Comparison of ENCODE assay signal across 8 cellular contexts in the genomic region with DNA sequence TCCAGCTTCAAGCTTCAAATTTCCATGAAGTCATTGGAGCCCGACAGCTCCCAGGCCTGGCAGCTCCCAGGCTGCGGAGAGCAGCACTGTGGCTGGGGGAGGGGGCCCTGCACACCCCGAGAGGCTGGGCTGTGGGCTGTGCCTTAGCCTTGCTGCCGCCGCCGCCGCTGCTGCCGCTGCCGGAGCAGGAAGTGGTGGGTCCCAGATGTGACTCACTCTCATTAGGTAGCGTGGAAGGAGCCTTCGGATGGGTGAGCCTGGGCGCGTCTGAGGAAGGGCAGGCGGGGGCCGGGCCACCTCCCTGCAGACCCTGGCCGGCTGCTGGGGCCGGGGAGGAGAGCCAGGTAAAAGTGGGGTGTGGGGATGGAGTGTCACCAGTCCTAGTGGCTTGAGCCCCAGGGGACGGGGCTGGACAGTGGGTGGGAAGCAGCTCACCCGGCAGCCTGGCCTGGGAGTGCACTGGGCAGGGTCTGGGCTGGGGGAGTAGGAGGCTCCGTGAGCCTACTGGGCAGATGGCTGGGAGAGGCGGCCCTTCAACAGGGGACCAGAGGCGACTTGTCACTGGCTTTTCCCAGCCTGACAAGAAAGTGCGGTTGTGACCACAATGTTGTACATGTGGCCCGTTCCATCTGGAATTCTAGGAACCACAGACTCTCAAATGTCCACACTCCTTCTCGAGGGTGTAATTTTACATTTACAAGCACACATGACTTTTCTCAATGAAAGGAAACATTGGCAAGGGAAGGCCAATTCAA. TPM values are rescaled to one million over a fixed set of nuclear protein-coding genes. Genes with fewer than 3 reads are reported as not detected.
DNase-seq lines count a peak whose midpoint lies in the region; ATAC-seq and TF ChIP-seq lines count a peak whose summit lies in the region.

ADCY7 (plus strand) TSS at position 215 of the 755 bp plus-strand sequence. CDS start 21,629 bp downstream, outside the sequence.

- H3K4me1 Mint-ChIP-seq in activated T-helper 17 cell treated with anti-CD3 and anti-CD28 coated beads, Interleukin-2, amount 50 U/mL, for 72 hours = peaks cover 42% of the 10 kb centered on the region

- no peaks in the 10 kb centered on the region for H3K9me3 ChIP-seq in Peyer's patch
- no peaks in the 10 kb centered on the region for H3K9me3 ChIP-seq in aorta (ENCODE audit: control insufficient read depth, low read length)

- ATAC-seq in HG03097 (IDR thresholded peaks at IDR 0.05; ENCODE audit: low FRiP score, unreplicated experiment) (peak; percentile 62), aorta (ENCODE audit: low FRiP score) (peak; percentile 88)
- peak; percentile 76 for ATAC-seq in activated T-helper 17 cell treated with anti-CD3 and anti-CD28 coated beads, Interleukin-2, amount 50 U/mL, for 72 hours (replicated peaks)

- H3K9me3 Mint-ChIP-seq in activated T-helper 17 cell treated with anti-CD3 and anti-CD28 coated beads, Interleukin-2, amount 50 U/mL, for 72 hours = no peaks in the 10 kb centered on the region

- 2 to 4% methylated on average over 23 to 25 of the region's 25 CpGs for WGBS in aorta, 2 donors

- H3K27me3 ChIP-seq in Peyer's patch (no peaks in the 10 kb centered on the region), aorta (ENCODE audit: control insufficient read depth in 1 of 2, insufficient read depth in 2 of 2, low read length in 1 of 2) (no peaks in the 10 kb centered on the region)

- no peak for TF ChIP-seq POLR2A in Peyer's patch (IDR thresholded peaks at IDR 0.05)

- peaks cover 0 to 16% (median 12%) of the 10 kb centered on the region in 4 donors for H3K4me1 ChIP-seq in Peyer's patch
- H3K4me1 ChIP-seq in aorta (ENCODE audit: control insufficient read depth in 1 of 2, insufficient read depth in 2 of 2, low read length in 2 of 2) = no peaks in the 10 kb centered on the region

- peaks cover 19% of the 10 kb centered on the region for H3K36me3 Mint-ChIP-seq in activated T-helper 17 cell treated with anti-CD3 and anti-CD28 coated beads, Interleukin-2, amount 50 U/mL, for 72 hours (ENCODE audit: low read depth)

- H3K27ac ChIP-seq in Peyer's patch (peak within 1 kb of the TSS; percentile 65 to 91 (median 76)), aorta (ENCODE audit: low read depth in 1 of 2, low read length in 2 of 2) (no peak within 1 kb of the TSS)

- no peaks in the 10 kb centered on the region for H3K36me3 ChIP-seq in Peyer's patch
- H3K36me3 ChIP-seq in aorta (ENCODE audit: control insufficient read depth in 1 of 2, insufficient read depth in 2 of 2, low read length in 1 of 2) = no peaks in the 10 kb centered on the region

- H3K27ac Mint-ChIP-seq in activated T-helper 17 cell treated with anti-CD3 and anti-CD28 coated beads, Interleukin-2, amount 50 U/mL, for 72 hours = peak within 1 kb of the TSS; percentile 99

- H3K4me3 ChIP-seq in Peyer's patch = peak within 1 kb of the TSS; percentile 40 to 54 (median 46)
- H3K4me3 ChIP-seq in retinal pigment epithelial cell (ENCODE audit: low read length) = peak within 1 kb of the TSS; percentile 23
- no peak within 1 kb of the TSS for H3K4me3 ChIP-seq in aorta (ENCODE audit: low read length in 2 of 2)

- no peak for TF ChIP-seq CTCF in Peyer's patch (IDR thresholded peaks at IDR 0.05)
- no peak for TF ChIP-seq CTCF in retinal pigment epithelial cell (conservative IDR thresholded peaks at IDR 0.05; ENCODE audit: low read depth, low read length)

- intact Hi-C loops in aorta (cut with DNase I) = loop anchor here in 1 of 2 donors (10.0 kb wide), 1 partner anchor 248 kb away; no protein-coding TSS in a partner anchor

- peak within 1 kb of the TSS; percentile 96 for H3K4me3 Mint-ChIP-seq in activated T-helper 17 cell treated with anti-CD3 and anti-CD28 coated beads, Interleukin-2, amount 50 U/mL, for 72 hours

- H3K27me3 Mint-ChIP-seq in activated T-helper 17 cell treated with anti-CD3 and anti-CD28 coated beads, Interleukin-2, amount 50 U/mL, for 72 hours = no peaks in the 10 kb centered on the region

- DNase-seq in SIG-M5 treated with dmso at 0.1 percent for 504 hours (lab: John Stamatoyannopoulos, UW; ENCODE audit: unreplicated experiment) = peak; percentile 75
- DNase-seq in SIG-M5 (lab: John Stamatoyannopoulos, UW) = no peak
- DNase-seq in Peyer's patch = peak; percentile 72 to 92 (median 87)
- no peak for DNase-seq in glomerular endothelial cell (ENCODE audit: extremely low read depth, low read depth, low spot score)
- DNase-seq in retinal pigment epithelial cell (ENCODE audit: low read depth) = peak; percentile 48
- peak; percentile 89 to 91 for DNase-seq in aorta

RNA-seq across cellular contexts. Expression of gene ADCY7, which starts in this region (rescaled TPM):
- total RNA-seq in Peyer's patch = 10 to 100 TPM in 3 of 4 donors, 1 to 10 TPM in 1; 6.5 to 67.7 (median 21.5) TPM
- 100 to 1,000 TPM; 156 to 173 TPM for total RNA-seq in activated T-helper 17 cell treated with anti-CD3 and anti-CD28 coated beads, Interleukin-2, amount 50 U/mL, for 72 hours
- 15.2 and 24.3 TPM in 2 replicates for total RNA-seq in glomerular endothelial cell
- total RNA-seq in aorta = 10 to 100 TPM; 32.7 to 75.8 TPM
- 1 to 10 TPM; 4.0 to 7.8 TPM for polyA plus RNA-seq in aorta

Comparison
In these comparisons a context has a peak if more than half of its experiments do, and no peak if none do; other contexts are left out.
1. DNase-seq: peak in SIG-M5 treated with dmso at 0.1 percent for 504 hours (single experiment), Peyer's patch (3 of 3), retinal pigment epithelial cell (single experiment) and aorta (2 of 2); none in SIG-M5 (single experiment) and glomerular endothelial cell (single experiment).
2. H3K27ac ChIP-seq: peak in Peyer's patch (4 of 4); none in aorta (0 of 2).
3. H3K4me3 ChIP-seq: peak in Peyer's patch (4 of 4) and retinal pigment epithelial cell (single experiment); none in aorta (0 of 2).
4. Peak in every context shown above with its lines, with median percentiles within 50 percentile points of each other: ATAC-seq.